In genomic region chr2:26901326-26902183, GRCh38 we compare ENCODE assay signal across 17 cellular contexts. TPM values are rescaled to one million over a fixed set of nuclear protein-coding genes. Genes with fewer than 3 reads are reported as not detected.
DNase-seq lines count a peak whose midpoint lies in the region; ATAC-seq, FAIRE-seq and TF ChIP-seq lines count a peak whose summit lies in the region.
"Had no signal": no experiment of that assay in that cellular context is flagged by ENCODE, and none has a peak within 500 bp of the region (broad histone marks: within the 10 kb centered on the region; RNA-seq: fewer than 3 reads in every experiment).

No MANE protein-coding gene starts in this region.

- TF ChIP-seq RAD21 in H1 (IDR thresholded peaks at IDR 0.05 in 1 of 2, conservative IDR thresholded peaks at IDR 0.05 in 1 of 2; ENCODE audit: low read depth in 2 of 2, low read length in 2 of 2): no peak

- ATAC-seq in HG02970 (IDR thresholded peaks at IDR 0.05; ENCODE audit: low FRiP score, unreplicated experiment): no peak

- H3K27me3 ChIP-seq in H1 (replicated peaks in 1 of 4; ENCODE audit: control insufficient read depth in 3 of 4, extremely low read depth in 1 of 4, insufficient read depth in 3 of 4, low read length in 3 of 4) (0 out of 7 replicates have a peak, but pooled peaks cover 0 to 2% (median 0%) of the 10 kb centered on the region in 4 experiments), mesenchymal stem cell (ENCODE audit: control insufficient read depth in 1 of 2, insufficient read depth in 1 of 2, low read length in 2 of 2) (peaks cover 49 to 51% of the 10 kb centered on the region in 2 experiments)
- no peaks in the 10 kb centered on the region for H3K27me3 ChIP-seq in effector memory CD4-positive, alpha-beta T cell (replicated peaks; ENCODE audit: control insufficient read depth, insufficient read depth, low read length, poor library complexity, severe bottlenecking)

- TF ChIP-seq EP300 in H1 (IDR thresholded peaks at IDR 0.05; ENCODE audit: borderline replicate concordance in 1 of 2, low read depth in 2 of 2, low read length in 2 of 2): no peak

- no peak overlapping the region for H2AFZ ChIP-seq in H1 (ENCODE audit: low read length)
- no peak overlapping the region for H2AFZ ChIP-seq in mesenchymal stem cell (ENCODE audit: low read depth, low read length)

- CTCF ChIA-PET in H1 (lab: Charles Lee; ENCODE audit: partially characterized antibody): interaction anchor here (0.8 to 2.6 kb wide), 6 partner anchors 11 to 55 kb away, joined by 3 to 10 read pairs (median 5); no protein-coding TSS in a partner anchor

- H3K9ac ChIP-seq in H1 (replicated peaks in 1 of 4; ENCODE audit: extremely low read depth in 1 of 4, low read depth in 3 of 4, low read length in 3 of 4) (no peak overlapping the region), mesenchymal stem cell (ENCODE audit: low read length) (no peak overlapping the region)

- peaks cover 0 to 4% (median 1%) of the 10 kb centered on the region in 4 experiments; a peak in 2 of 8 replicates for H3K36me3 ChIP-seq in H1 (ENCODE audit: control insufficient read depth in 2 of 4, insufficient read depth in 4 of 4, low read length in 3 of 4)
- no peaks in the 10 kb centered on the region for H3K36me3 ChIP-seq in mesenchymal stem cell (ENCODE audit: control insufficient read depth in 1 of 2, insufficient read depth in 2 of 2, low read depth in 1 of 2, low read length in 2 of 2)
- no peaks in the 10 kb centered on the region for H3K36me3 ChIP-seq in effector memory CD4-positive, alpha-beta T cell (ENCODE audit: control insufficient read depth, insufficient read depth, low read length)
- H3K36me3 ChIP-seq: SJSA1 had no signal

- H3K79me1 ChIP-seq in H1 (ENCODE audit: low read depth, low read length) (no peaks in the 10 kb centered on the region), mesenchymal stem cell (replicated peaks; ENCODE audit: low read length, poor library complexity, severe bottlenecking) (no peaks in the 10 kb centered on the region)

- H3K4me2 ChIP-seq in H1 (ENCODE audit: insufficient read depth in 1 of 2, low read depth in 2 of 2, low read length in 2 of 2) (peak overlapping the region; percentile 31 to 55), mesenchymal stem cell (ENCODE audit: low read length, poor library complexity, severe bottlenecking) (no peak overlapping the region)

- H3K23ac ChIP-seq in H1 (ENCODE audit: insufficient read length): no peak overlapping the region
- no peak overlapping the region for H3K23ac ChIP-seq in mesenchymal stem cell (ENCODE audit: low read length in 2 of 2)

- no peak overlapping the region for H2BK15ac ChIP-seq in H1 (ENCODE audit: low read length)
- H2BK15ac ChIP-seq in mesenchymal stem cell (ENCODE audit: low read depth, poor library complexity, severe bottlenecking): peak overlapping the region; percentile 4

- H2BK5ac ChIP-seq in H1 (ENCODE audit: low read depth, low read length) (no peak overlapping the region), mesenchymal stem cell (ENCODE audit: low read depth, low read length, poor library complexity, severe bottlenecking) (no peak overlapping the region)

- TF ChIP-seq POLR2A in H1 (IDR thresholded peaks at IDR 0.05; ENCODE audit: control extremely low read depth in 1 of 2, low read depth in 2 of 2, low read length in 2 of 2): no peak

- H4K91ac ChIP-seq in H1 (replicated peaks; ENCODE audit: insufficient read length, low read length) (no peak overlapping the region), mesenchymal stem cell (ENCODE audit: low read length) (no peak overlapping the region)

- POLR2A ChIA-PET in H1 (lab: Charles Lee; ENCODE audit: partially characterized antibody): no interaction called here

- H3K4me1 ChIP-seq in H1 (replicated peaks in 1 of 4; ENCODE audit: control insufficient read depth in 3 of 4, insufficient read depth in 4 of 4, low read length in 3 of 4): peaks cover 8 to 17% (median 12%) of the 10 kb centered on the region in 4 experiments; a peak in 6 of 7 replicates
- H3K4me1 ChIP-seq in mesenchymal stem cell (ENCODE audit: control insufficient read depth, insufficient read depth, low read depth, low read length): no peaks in the 10 kb centered on the region
- H3K4me1 ChIP-seq in effector memory CD4-positive, alpha-beta T cell (ENCODE audit: control insufficient read depth, insufficient read depth, low read length, poor library complexity, severe bottlenecking): no peaks in the 10 kb centered on the region
- H3K4me1 ChIP-seq: SJSA1 had no signal

- no peaks in the 10 kb centered on the region for H3K79me2 ChIP-seq in H1 (ENCODE audit: control insufficient read depth in 1 of 2, insufficient read depth in 2 of 2, low read length in 2 of 2)

- H4K20me1 ChIP-seq in H1 (replicated peaks in 1 of 2; ENCODE audit: control insufficient read depth in 1 of 2, insufficient read depth in 2 of 2, low read length in 2 of 2): peaks cover 0 to 3% of the 10 kb centered on the region in 2 experiments

- DNase-seq in Ammon's horn (ENCODE audit: low spot score): peak; percentile 84
- DNase-seq in NCI-H146 treated with DMSO at 0.1 percent for 48 hours (lab: John Stamatoyannopoulos, UW; ENCODE audit: unreplicated experiment): peak; percentile 59
- DNase-seq in H1 (ENCODE audit: low read depth in 1 of 2, low spot score in 2 of 2): no peak
- no peak for DNase-seq in mesenchymal stem cell
- no peak for DNase-seq in effector memory CD4-positive, alpha-beta T cell
- DNase-seq in RPMI8226: no peak
- no peak for DNase-seq in NCI-H226
- DNase-seq: activated naive CD4-positive, alpha-beta T cell treated with anti-CD3 and anti-CD28 coated beads for 36 hours; naive B cell; NCI-H526; stimulated activated CD4-positive, alpha-beta T cell treated with anti-CD3 and anti-CD28 coated beads, Interleukin-12 subunit alpha, Interleukin-12 subunit beta, amount 100 ng/mL, for 4 hours had no signal

- H3K18ac ChIP-seq in H1 (ENCODE audit: extremely low read depth, low read length) (no peak overlapping the region; the same call in 1 of the 2 replicates), mesenchymal stem cell (ENCODE audit: low read depth in 1 of 2, low read length in 2 of 2) (no peak overlapping the region)

- 33% methylated on average over 21 of the region's 23 CpGs; no CpG with 5 or more reads in 1 of the 2 experiments for WGBS in H1 (ENCODE audit: extremely low coverage in 1 of 2, insufficient coverage in 1 of 2, insufficient read length in 1 of 2, insufficient replicate concordance in 2 of 2, low coverage in 1 of 2, low lambda C conversion rate in 2 of 2, missing lambda C conversion rate in 1 of 2), 2 experiments
- WGBS in mesenchymal stem cell: 46% methylated on average over 20 of the region's 23 CpGs

- H3K14ac ChIP-seq in H1 (ENCODE audit: insufficient read length): no peak overlapping the region
- H3K14ac ChIP-seq in mesenchymal stem cell (ENCODE audit: low read length in 2 of 2): no peak overlapping the region

- H2AK5ac ChIP-seq in H1 (ENCODE audit: low read depth, low read length): no peak overlapping the region
- H2AK5ac ChIP-seq in mesenchymal stem cell (ENCODE audit: low read length, severe bottlenecking): no peak overlapping the region

- no peak overlapping the region for H2BK20ac ChIP-seq in H1 (ENCODE audit: low read length)

- H3K4me3 ChIP-seq in H1 (ENCODE audit: extremely low read depth in 1 of 4, insufficient read depth in 2 of 4, low read depth in 3 of 4, low read length in 4 of 4) (peak overlapping the region in 1 of 4 experiments; percentile 41; a peak in 1 of 8 replicates), mesenchymal stem cell (ENCODE audit: insufficient read depth in 1 of 2, low read depth in 1 of 2, low read length in 2 of 2) (no peak overlapping the region)
- H3K4me3 ChIP-seq in effector memory CD4-positive, alpha-beta T cell (ENCODE audit: insufficient read depth, low read depth, low read length, poor library complexity, severe bottlenecking): no peak overlapping the region
- H3K4me3 ChIP-seq: SJSA1 had no signal

- H2BK12ac ChIP-seq in H1 (ENCODE audit: low read depth, low read length) (no peak overlapping the region), mesenchymal stem cell (ENCODE audit: low read length in 2 of 2) (no peak overlapping the region)

- no peak for TF ChIP-seq CTCF in H1 (IDR thresholded peaks at IDR 0.05; ENCODE audit: control extremely low read depth in 1 of 3, insufficient read depth in 1 of 3, low read depth in 1 of 3, low read length in 3 of 3)

- no peak for FAIRE-seq in H1 (lab: Jason Lieb, UNC)
- FAIRE-seq: islet of Langerhans, TTC549 had no signal

- H2BK120ac ChIP-seq in H1 (replicated peaks; ENCODE audit: low read depth, low read length): no peak overlapping the region
- H2BK120ac ChIP-seq in mesenchymal stem cell (ENCODE audit: low read depth, low read length): no peak overlapping the region

- H4K8ac ChIP-seq in H1 (ENCODE audit: extremely low read depth, insufficient read depth, low read length) (no peak overlapping the region), mesenchymal stem cell (ENCODE audit: low read length) (no peak overlapping the region)

- no peaks in the 10 kb centered on the region for H3K23me2 ChIP-seq in H1 (ENCODE audit: low read depth, low read length)

- H3K56ac ChIP-seq in H1 (replicated peaks; ENCODE audit: insufficient read length, low read depth, low read length): no peak overlapping the region

- H4K5ac ChIP-seq in H1 (ENCODE audit: insufficient read length, low read depth, low read length): no peak overlapping the region

- H3K4ac ChIP-seq in H1 (replicated peaks; ENCODE audit: insufficient read length, low read depth, low read length) (no peak overlapping the region), mesenchymal stem cell (ENCODE audit: low read depth in 1 of 2, low read length in 2 of 2) (no peak overlapping the region)

- H3K27ac ChIP-seq in H1 (ENCODE audit: low read depth, low read length) (no peak overlapping the region), mesenchymal stem cell (ENCODE audit: low read length, poor library complexity, severe bottlenecking) (no peak overlapping the region)
- no peak overlapping the region for H3K27ac ChIP-seq in effector memory CD4-positive, alpha-beta T cell (ENCODE audit: insufficient read depth, low read length, poor library complexity, severe bottlenecking)
- H3K27ac ChIP-seq: epithelial cell of prostate, SJSA1 had no signal

- H3K9me3 ChIP-seq in H1 (ENCODE audit: insufficient read depth in 2 of 2, low read depth in 1 of 2, low read length in 1 of 2) (no peaks in the 10 kb centered on the region; a peak in 1 of 4 replicates), mesenchymal stem cell (ENCODE audit: control insufficient read depth, low read length) (peaks cover 11% of the 10 kb centered on the region)
- H3K9me3 ChIP-seq in effector memory CD4-positive, alpha-beta T cell (ENCODE audit: control insufficient read depth, low read length): no peaks in the 10 kb centered on the region
- H3K9me3 ChIP-seq: SJSA1 had no signal

RNA-seq across cellular contexts. Expression of gene DPYSL5, which starts 53.6 kb away (rescaled TPM):
- total RNA-seq in H1 (2021; fragmentation: NEBNext Ultra II Directional; extraction: Animal tissue kit (Norgen Biotek cat#: 25700)): 16.3 and 16.4 TPM in 2 replicates
- polyA plus RNA-seq in H1 (2011; rRNA removed): 11.9 and 14.1 TPM in 2 replicates
- 12.9 TPM for polyA plus RNA-seq in H1 (2011; cell fraction: cytosol; rRNA removed)
- polyA plus RNA-seq in H1 (2011; cell fraction: nucleus; rRNA removed): 13.3 TPM
- polyA plus RNA-seq in H1 (2012, experiment 1 of 2): 16.3 to 19.4 TPM (median 17.9 TPM) in 4 replicates
- 14.1 TPM for polyA plus RNA-seq in H1 (2012, experiment 2 of 2)
- polyA plus RNA-seq in H1 (2013, experiment 1 of 2): 2.7 TPM
- polyA plus RNA-seq in H1 (2013, experiment 2 of 2): 2.9 TPM
- polyA minus RNA-seq in H1 (2011; rRNA and poly(A)+ RNA removed): 32.4 and 35.8 TPM in 2 replicates
- 7.0 TPM for polyA minus RNA-seq in H1 (2011; cell fraction: cytosol; rRNA and poly(A)+ RNA removed)
- polyA minus RNA-seq in H1 (2011; cell fraction: nucleus; rRNA and poly(A)+ RNA removed): 9.8 TPM
- polyA plus RNA-seq in mesenchymal stem cell (2013, experiment 1 of 2): not detected
- not detected for polyA plus RNA-seq in mesenchymal stem cell (2013, experiment 2 of 2)
- total RNA-seq: activated CD8-positive, alpha-beta memory T cell treated with anti-CD3 and anti-CD28 coated beads for 36 hours; SJSA1 had no signal

Comparison
In these comparisons a context has a peak if more than half of its experiments do, and no peak if none do; other contexts are left out.
1. DNase-seq: peak in Ammon's horn (single experiment) and NCI-H146 treated with DMSO at 0.1 percent for 48 hours (single experiment); none in H1 (0 of 2), mesenchymal stem cell (single experiment), effector memory CD4-positive, alpha-beta T cell (0 of 3), RPMI8226 (single experiment) and NCI-H226 (single experiment).